Comparison of ENCODE assay signal across 9 cellular contexts in the genomic region with DNA sequence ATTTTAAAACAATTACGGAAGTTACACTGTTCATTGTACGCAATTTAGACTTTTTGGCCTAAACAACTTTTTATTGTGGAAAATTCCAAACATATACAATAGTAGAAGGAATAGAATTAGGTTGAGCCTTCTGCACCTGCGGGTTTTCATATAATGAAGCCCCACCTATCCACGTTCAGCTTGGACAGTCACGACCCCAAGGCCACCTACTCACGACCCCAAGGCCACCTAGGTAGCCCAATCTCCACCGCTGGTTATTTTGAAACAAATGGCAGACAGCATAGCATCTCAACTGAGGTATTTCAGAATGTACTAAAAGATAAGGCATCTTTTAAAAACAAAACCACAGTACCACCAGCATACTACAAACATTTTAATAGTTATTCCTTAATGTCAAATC. TPM values are rescaled to one million over a fixed set of nuclear protein-coding genes. Genes with fewer than 3 reads are reported as not detected.
DNase-seq lines count a peak whose midpoint lies in the region; ATAC-seq and TF ChIP-seq lines count a peak whose summit lies in the region.
"Had no signal": no experiment of that assay in that cellular context is flagged by ENCODE, and none has a peak within 500 bp of the region (broad histone marks: within the 10 kb centered on the region; RNA-seq: fewer than 3 reads in every experiment).

No MANE protein-coding gene starts in this region.

- BruUV-seq in mammary epithelial cell (replicated peaks; lab: Mats Ljungman, UMichigan): no TSS peak

- WGBS in mammary epithelial cell (ENCODE audit: low coverage, missing lambda C conversion rate): 42% methylated on average over 6 of the region's 7 CpGs

- CTCF ChIA-PET in mammary epithelial cell (lab: Charles Lee; ENCODE audit: low non-redundant PET): no interaction called here

- H3K27ac ChIP-seq in right atrium auricular region (peak overlapping the region; percentile 73 to 84), mammary epithelial cell (ENCODE audit: insufficient read depth, low read depth, low read length) (peak overlapping the region; percentile 21), vagina (peak overlapping the region; percentile 93)

- no peaks in the 10 kb centered on the region for H3K79me2 ChIP-seq in mammary epithelial cell (ENCODE audit: insufficient read depth, low read length)

- H2AFZ ChIP-seq in mammary epithelial cell (ENCODE audit: low read depth, low read length): peak overlapping the region; percentile 97

- H3K36me3 ChIP-seq in right atrium auricular region (no peaks in the 10 kb centered on the region), mammary epithelial cell (ENCODE audit: insufficient read depth, low read length) (no peaks in the 10 kb centered on the region), mucosa of descending colon (ENCODE audit: low read depth) (no peaks in the 10 kb centered on the region), vagina (no peaks in the 10 kb centered on the region)

- in situ Hi-C loops in mammary epithelial cell (cut with MboI; ENCODE audit: low sequenced_read_pairs in 2 of 2): no loop called here

- peaks cover 0 to 48% of the 10 kb centered on the region in 2 donors for H3K4me1 ChIP-seq in right atrium auricular region
- peaks cover 24% of the 10 kb centered on the region for H3K4me1 ChIP-seq in mammary epithelial cell (ENCODE audit: insufficient read depth, low read length)
- H3K4me1 ChIP-seq in mucosa of descending colon (ENCODE audit: low read depth): peaks cover 37% of the 10 kb centered on the region
- peaks cover 69% of the 10 kb centered on the region for H3K4me1 ChIP-seq in vagina

- H3K4me3 ChIP-seq in right atrium auricular region (peak overlapping the region; percentile 71 to 76), mammary epithelial cell (replicated peaks in 1 of 3; ENCODE audit: insufficient read depth in 1 of 3, low read depth in 2 of 3, low read length in 3 of 3) (peak overlapping the region; percentile 72 to 88 (median 75)), mucosa of descending colon (peak overlapping the region; percentile 65), vagina (peak overlapping the region; percentile 51 to 80)

- no peak for DNase-seq in right atrium auricular region (ENCODE audit: low spot score)
- no peak for DNase-seq in cardiac septum (ENCODE audit: low spot score)
- no peak for DNase-seq in mammary epithelial cell
- DNase-seq in mucosa of descending colon: no peak
- DNase-seq in vagina (ENCODE audit: extremely low spot score in 2 of 2): no peak
- no peak for DNase-seq in HPDE6-E6E7 (ENCODE audit: extremely low spot score)
- DNase-seq in KG1 (lab: John Stamatoyannopoulos, UW): no peak
- DNase-seq: NCI-H2029 treated with DMSO at 0.1 percent for 48 hours had no signal

- ATAC-seq in mucosa of descending colon (no peak), GM18870 (IDR thresholded peaks at IDR 0.05; ENCODE audit: unreplicated experiment) (no peak)

- H3K27me3 ChIP-seq in right atrium auricular region (no peaks in the 10 kb centered on the region), mammary epithelial cell (ENCODE audit: insufficient read depth, low read length) (no peaks in the 10 kb centered on the region), vagina (no peaks in the 10 kb centered on the region)

- H3K9me3 ChIP-seq in right atrium auricular region (no peaks in the 10 kb centered on the region), mammary epithelial cell (replicated peaks; ENCODE audit: insufficient read depth, low read length) (no peaks in the 10 kb centered on the region), mucosa of descending colon (no peaks in the 10 kb centered on the region), vagina (no peaks in the 10 kb centered on the region)

- dilution Hi-C loops in mammary epithelial cell (cut with HindIII; ENCODE audit: low sequenced_read_pairs): no loop called here

- peak overlapping the region; percentile 87 for H3K4me2 ChIP-seq in mammary epithelial cell (ENCODE audit: insufficient read depth, low read depth, low read length)

- intact Hi-C loops in cardiac septum (cut with DNase I): loop anchor here (5.0 kb wide), 1 partner anchor 58 kb away; a partner anchor contains a TSS
- intact Hi-C loops in mammary epithelial cell (cut with micrococcal nuclease): loop anchor here (5.0 kb wide), 2 partner anchors 92 to 628 kb away; no protein-coding TSS in a partner anchor
- intact Hi-C loops in mucosa of descending colon (cut with DNase I, micrococcal nuclease): no loop called here
- intact Hi-C loops in vagina (cut with DNase I): loop anchor here (5.0 kb wide), 1 partner anchor 58 kb away; a partner anchor contains a TSS

- peak overlapping the region; percentile 59 for H3K9ac ChIP-seq in mammary epithelial cell (ENCODE audit: insufficient read depth, low read length)

- H4K20me1 ChIP-seq in mammary epithelial cell (ENCODE audit: insufficient read depth, low read length): no peaks in the 10 kb centered on the region

- TF ChIP-seq POLR2A in vagina (IDR thresholded peaks at IDR 0.05): no peak

- TF ChIP-seq CTCF in right atrium auricular region (IDR thresholded peaks at IDR 0.05) (no peak), mammary epithelial cell (conservative IDR thresholded peaks at IDR 0.05 in 1 of 2, IDR thresholded peaks at IDR 0.05 in 1 of 2; ENCODE audit: extremely low read depth in 1 of 2, insufficient read depth in 1 of 2, low read depth in 1 of 2, low read length in 2 of 2) (no peak), mucosa of descending colon (IDR thresholded peaks at IDR 0.05) (no peak), vagina (IDR thresholded peaks at IDR 0.05) (no peak)

RNA-seq across cellular contexts. Expression of a gene that starts 0.6 kb away (rescaled TPM):
- total RNA-seq in right atrium auricular region (1 to 10 TPM; 8.0 to 9.7 TPM), cardiac septum (12.7 TPM), mammary epithelial cell (10 to 100 TPM in 1 of 2 donors, 1 to 10 TPM in 1; 2.7 to 10.2 TPM), mucosa of descending colon (100 to 1,000 TPM; 110 to 127 (median 113) TPM), vagina (114 TPM)
- 2.8 TPM for polyA plus RNA-seq in mammary epithelial cell
- polyA minus RNA-seq in mammary epithelial cell: 12.4 TPM

RNA-seq across cellular contexts. Expression of a gene that starts 28.2 kb away (rescaled TPM):
- total RNA-seq in right atrium auricular region (not detected), cardiac septum (not detected), mammary epithelial cell (not detected), mucosa of descending colon (under 1 TPM in 2 of 3 donors, not detected in 1; 0.22 to 0.35 TPM), vagina (not detected)
- polyA plus RNA-seq in mammary epithelial cell: not detected
- not detected for polyA minus RNA-seq in mammary epithelial cell

RNA-seq across cellular contexts. Expression of a gene that starts 58.0 kb away (rescaled TPM):
- total RNA-seq in right atrium auricular region (100 to 1,000 TPM in 1 of 2 donors, 10 to 100 TPM in 1; 76.4 to 140 TPM), cardiac septum (87.4 TPM), mammary epithelial cell (100 to 1,000 TPM; 166 to 239 TPM), mucosa of descending colon (100 to 1,000 TPM; 130 to 165 (median 159) TPM), vagina (97.7 TPM)
- polyA plus RNA-seq in mammary epithelial cell: 131 TPM
- polyA minus RNA-seq in mammary epithelial cell: 238 TPM

Comparison
In these comparisons a context has a peak if more than half of its experiments do, and no peak if none do; other contexts are left out.
1. H3K27ac ChIP-seq: peak in every context shown above with its lines; median percentile 93 in vagina; 78 in right atrium auricular region; 21 in mammary epithelial cell.
2. intact Hi-C loops: an anchor here in cardiac septum (5.0 kb wide), mammary epithelial cell (5.0 kb wide) and vagina (5.0 kb wide); none called in mucosa of descending colon.